ENCODE assay signal across 31 cellular contexts in genomic region chr7:34687529-34687928, GRCh38. TPM values are rescaled to one million over a fixed set of nuclear protein-coding genes. Genes with fewer than 3 reads are reported as not detected.
DNase-seq lines count a peak whose midpoint lies in the region; ATAC-seq, FAIRE-seq and TF ChIP-seq lines count a peak whose summit lies in the region.
"Had no signal": no experiment of that assay in that cellular context is flagged by ENCODE, and none has a peak within 500 bp of the region (broad histone marks: within the 10 kb centered on the region; RNA-seq: fewer than 3 reads in every experiment).

No MANE protein-coding gene starts in this region.

- no peak overlapping the region for H3K4me3 ChIP-seq in A549
- H3K4me3 ChIP-seq in K562, result no peak overlapping the region
- H3K4me3 ChIP-seq: BLaER1 had no signal

- H3K4me2 ChIP-seq in A549, result no peak overlapping the region
- H3K4me2 ChIP-seq in K562 (ENCODE audit: insufficient read depth, low read length), result no peak overlapping the region
- H3K4me2 ChIP-seq: BLaER1 had no signal

- H3K9me3 ChIP-seq in A549, result no peaks in the 10 kb centered on the region
- H3K9me3 ChIP-seq in K562 (replicated peaks; ENCODE audit: control insufficient read depth, insufficient read depth, low read depth, low read length), result no peaks in the 10 kb centered on the region
- H3K9me3 ChIP-seq: BE2C, BLaER1 had no signal

- H3K27me3 ChIP-seq in K562 (ENCODE audit: control insufficient read depth in 2 of 2, insufficient read depth in 2 of 2, low read length in 2 of 2), result no peaks in the 10 kb centered on the region
- H3K27me3 ChIP-seq: BE2C, BLaER1 had no signal

- H3K27ac ChIP-seq in A549 (no peak overlapping the region), K562 (ENCODE audit: extremely low read depth, low read depth, low read length) (no peak overlapping the region)
- H3K27ac ChIP-seq: 22Rv1, BLaER1 had no signal

- H3K9me1 ChIP-seq in K562 (ENCODE audit: control insufficient read depth, insufficient read depth, low read length), result no peaks in the 10 kb centered on the region

- in situ Hi-C loops in K562 (cut with MboI), result no loop called here
- in situ Hi-C loops in G401 (cut with HindIII; ENCODE audit: low sequenced_read_pairs), result no loop called here

- no peaks in the 10 kb centered on the region for H3K4me1 ChIP-seq in A549
- no peaks in the 10 kb centered on the region for H3K4me1 ChIP-seq in K562 (replicated peaks in 1 of 2; ENCODE audit: control insufficient read depth in 2 of 2, insufficient read depth in 2 of 2, low read length in 2 of 2)
- H3K4me1 ChIP-seq: BE2C, BLaER1 had no signal

- no peaks in the 10 kb centered on the region for H3K79me2 ChIP-seq in K562 (ENCODE audit: control insufficient read depth, insufficient read depth, low read length)

- no peaks in the 10 kb centered on the region for H4K20me1 ChIP-seq in K562 (replicated peaks; ENCODE audit: control insufficient read depth, insufficient read depth, low read length)
- H4K20me1 ChIP-seq: BLaER1 had no signal

- ATAC-seq in A549 (no peak), K562 (no peak)

- no peak for TF ChIP-seq RAD21 in A549 (conservative IDR thresholded peaks at IDR 0.05 in 1 of 2, IDR thresholded peaks at IDR 0.05 in 1 of 2)
- no peak for TF ChIP-seq RAD21 in K562 (CRISPR knock-in tag; conservative IDR thresholded peaks at IDR 0.05 in 1 of 2, IDR thresholded peaks at IDR 0.05 in 1 of 2)

- no peaks in the 10 kb centered on the region for H3K36me3 ChIP-seq in K562 (ENCODE audit: control insufficient read depth, insufficient read depth, low read length)
- H3K36me3 ChIP-seq: BE2C, BLaER1 had no signal

- intact Hi-C loops in K562 (cut with micrococcal nuclease), result no loop called here

- 40% methylated on average over 2 of the region's 2 CpGs for WGBS in A549 (ENCODE audit: missing lambda C conversion rate)
- WGBS in K562 (ENCODE audit: insufficient coverage, low coverage, missing lambda C conversion rate), result 0% methylated on average over 2 of the region's 2 CpGs

- no peak overlapping the region for H3K9ac ChIP-seq in K562 (ENCODE audit: insufficient read depth in 1 of 2, low read depth in 2 of 2, low read length in 2 of 2)
- H3K9ac ChIP-seq: BLaER1 had no signal

- TF ChIP-seq CTCF in A549 (IDR thresholded peaks at IDR 0.05) (no peak), K562 (IDR thresholded peaks at IDR 0.05 in 2 of 3, conservative IDR thresholded peaks at IDR 0.05 in 1 of 3; ENCODE audit: insufficient read depth in 2 of 3, low read depth in 1 of 3, low read length in 3 of 3) (no peak)

- H2AFZ ChIP-seq in K562 (ENCODE audit: low read depth, low read length), result no peak overlapping the region

- no TSS peak for BruUV-seq in K562 (replicated peaks; lab: Mats Ljungman, UMichigan)

- TF ChIP-seq EP300 in A549 (IDR thresholded peaks at IDR 0.05), result no peak
- TF ChIP-seq EP300 in K562 (IDR thresholded peaks at IDR 0.05; ENCODE audit: low read length), result no peak

- POLR2A ChIA-PET in A549 (lab: Yijun Ruan, JAX), result no interaction called here
- POLR2A ChIA-PET in K562 (lab: Yijun Ruan, JAX), result no interaction called here

- TF ChIP-seq POLR2A in A549 (IDR thresholded peaks at IDR 0.05; ENCODE audit: low read length) (no peak), K562 (conservative IDR thresholded peaks at IDR 0.05) (no peak)

- CTCF ChIA-PET in A549 (lab: Yijun Ruan, JAX) (no interaction called here), K562 (lab: Yijun Ruan, JAX; ENCODE audit: low intra/inter-chr PET ratio) (no interaction called here)

- no peak for FAIRE-seq in A549 (lab: Jason Lieb, UNC)
- no peak for FAIRE-seq in K562 (lab: Jason Lieb, UNC)
- FAIRE-seq: G401.6, GM12891, GM19239 had no signal

- peak; percentile 24 for DNase-seq in NCI-H82 (lab: John Stamatoyannopoulos, UW)
- no peak for DNase-seq in NCI-H82 treated with DMSO at 0.1 percent for 48 hours (lab: John Stamatoyannopoulos, UW; ENCODE audit: unreplicated experiment)
- no peak for DNase-seq in A549 (ENCODE audit: low read depth in 1 of 2, low spot score in 1 of 2)
- peak; percentile 10 for DNase-seq in NCI-H2171 (lab: John Stamatoyannopoulos, UW)
- no peak for DNase-seq in K562 (ENCODE audit: extremely low read depth in 1 of 4, low spot score in 3 of 4)
- no peak for DNase-seq in epidermal melanocyte (ENCODE audit: insufficient read length, low spot score)
- no peak for DNase-seq in G401 (ENCODE audit: low spot score)
- DNase-seq: ACHN; BE2C; C1 segment of cervical spinal cord; CD4-positive, alpha-beta memory T cell; CD4-positive, CD25-positive, alpha-beta regulatory T cell; CD8-positive, alpha-beta memory T cell; COR-L47; DMS 273 treated with DMSO at 0.1 percent for 48 hours; DMS153; DMS53; DMS79; DND-41; EL; GF-D8 had no signal

TF ChIP-seq in A549, 52 proteins besides CTCF, POLR2A, EP300 and RAD21:
- TF ChIP-seq CBX8 (IDR thresholded peaks at IDR 0.05) (no peak), POLR2AphosphoS2 (conservative IDR thresholded peaks at IDR 0.05; ENCODE audit: low read length) (no peak), ATOH8 (CRISPR knock-in tag; IDR thresholded peaks at IDR 0.05; ENCODE audit: low read depth) (no peak), CEBPB (IDR thresholded peaks at IDR 0.05) (no peak), JUN (IDR thresholded peaks at IDR 0.05) (no peak), ZC3H11A (IDR thresholded peaks at IDR 0.05) (no peak), BHLHE40 (IDR thresholded peaks at IDR 0.05; ENCODE audit: low read depth, low read length) (no peak), MAFK (IDR thresholded peaks at IDR 0.05; ENCODE audit: partially characterized antibody) (peak; percentile 70), NFE2L2 (conservative IDR thresholded peaks at IDR 0.05; ENCODE audit: low read length) (no peak)

TF ChIP-seq in K562, 482 proteins besides CTCF, POLR2A, EP300 and RAD21:
- TF ChIP-seq KAT7 (CRISPR knock-in tag; IDR thresholded peaks at IDR 0.05; ENCODE audit: borderline replicate concordance) (no peak), ZNF274 (IDR thresholded peaks at IDR 0.05; ENCODE audit: borderline replicate concordance, low read depth, low read length) (no peak), MAFK (IDR thresholded peaks at IDR 0.05; ENCODE audit: low read length) (0 out of 2 replicates have a peak, but pooled peaks have one; percentile 11), ZNF449 (CRISPR knock-in tag; IDR thresholded peaks at IDR 0.05) (no peak), EP400 (IDR thresholded peaks at IDR 0.05) (no peak)
- TF ChIP-seq, protein P1, sequence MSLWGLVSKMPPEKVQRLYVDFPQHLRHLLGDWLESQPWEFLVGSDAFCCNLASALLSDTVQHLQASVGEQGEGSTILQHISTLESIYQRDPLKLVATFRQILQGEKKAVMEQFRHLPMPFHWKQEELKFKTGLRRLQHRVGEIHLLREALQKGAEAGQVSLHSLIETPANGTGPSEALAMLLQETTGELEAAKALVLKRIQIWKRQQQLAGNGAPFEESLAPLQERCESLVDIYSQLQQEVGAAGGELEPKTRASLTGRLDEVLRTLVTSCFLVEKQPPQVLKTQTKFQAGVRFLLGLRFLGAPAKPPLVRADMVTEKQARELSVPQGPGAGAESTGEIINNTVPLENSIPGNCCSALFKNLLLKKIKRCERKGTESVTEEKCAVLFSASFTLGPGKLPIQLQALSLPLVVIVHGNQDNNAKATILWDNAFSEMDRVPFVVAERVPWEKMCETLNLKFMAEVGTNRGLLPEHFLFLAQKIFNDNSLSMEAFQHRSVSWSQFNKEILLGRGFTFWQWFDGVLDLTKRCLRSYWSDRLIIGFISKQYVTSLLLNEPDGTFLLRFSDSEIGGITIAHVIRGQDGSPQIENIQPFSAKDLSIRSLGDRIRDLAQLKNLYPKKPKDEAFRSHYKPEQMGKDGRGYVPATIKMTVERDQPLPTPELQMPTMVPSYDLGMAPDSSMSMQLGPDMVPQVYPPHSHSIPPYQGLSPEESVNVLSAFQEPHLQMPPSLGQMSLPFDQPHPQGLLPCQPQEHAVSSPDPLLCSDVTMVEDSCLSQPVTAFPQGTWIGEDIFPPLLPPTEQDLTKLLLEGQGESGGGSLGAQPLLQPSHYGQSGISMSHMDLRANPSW (CRISPR knock-in tag; IDR thresholded peaks at IDR 0.05), result no peak

RNA-seq across cellular contexts. Expression of gene NPSR1, which starts 29.5 kb away (rescaled TPM):
- not detected in 2 replicates for polyA plus RNA-seq in A549 (2011; rRNA removed)
- not detected in 2 replicates for polyA plus RNA-seq in A549 (2012; cell fraction: cytosol; rRNA removed)
- polyA plus RNA-seq in A549 (2012; cell fraction: nucleus; rRNA removed), result not detected in 2 replicates
- not detected in 3 replicates for polyA plus RNA-seq in A549 (2017; fragmentation: RNase III; extraction: RNeasy Plus Mini Kit Qiagen cat#74134 plus additional on column Dnase treatment)
- polyA minus RNA-seq in A549 (2011; rRNA and poly(A)+ RNA removed), result not detected in 2 replicates
- total RNA-seq in K562 (2011; cell fraction: chromatin; rRNA removed; ENCODE audit: low replicate concordance), result not detected in 2 replicates
- total RNA-seq in K562 (2011; cell fraction: nucleolus; rRNA removed), result not detected in 2 replicates
- total RNA-seq in K562 (2011; cell fraction: nucleoplasm; rRNA removed), result not detected in 2 replicates
- total RNA-seq in K562 (2014; rRNA removed), result not detected in 2 replicates
- total RNA-seq in K562 (2014; rRNA removed; fragmentation: Illumina TruSeq; extraction: Trizol), result not detected in 2 replicates
- not detected in 2 replicates for total RNA-seq in K562 (2015; rRNA removed; fragmentation: Illumina TruSeq; extraction: Trizol)
- total RNA-seq in K562 (2021), result not detected in 2 replicates
- polyA plus RNA-seq in K562 (2011; rRNA removed), result not detected in 2 replicates
- polyA plus RNA-seq in K562 (2011; cell fraction: cytosol; rRNA removed), result not detected in 2 replicates
- polyA plus RNA-seq in K562 (2011; cell fraction: nucleus; rRNA removed), result not detected in 2 replicates
- polyA plus RNA-seq in K562 (2012), result not detected in 2 replicates
- not detected in 2 replicates for polyA plus RNA-seq in K562 (2014; fragmentation: Illumina TruSeq; extraction: Trizol)
- not detected for polyA plus RNA-seq in K562 (2014; fragmentation: Nextera tagmentation; extraction: Ambion mirVana)
- polyA plus RNA-seq in K562 (2014; rRNA removed), result not detected in 2 replicates
- polyA minus RNA-seq in K562 (2011; rRNA and poly(A)+ RNA removed), result not detected in 2 replicates
- not detected in 2 replicates for polyA minus RNA-seq in K562 (2011; cell fraction: cytosol; rRNA and poly(A)+ RNA removed)
- not detected in 2 replicates for polyA minus RNA-seq in K562 (2011; cell fraction: nucleus; rRNA and poly(A)+ RNA removed)
- not detected in 2 replicates for total RNA-seq in G401 (2014; rRNA removed; shearing (Covaris generic))
- total RNA-seq: A172; A673; CD4-positive, alpha-beta memory T cell; CD4-positive, CD25-positive, alpha-beta regulatory T cell; CD8-positive, alpha-beta memory T cell; Daoy had no signal
- polyA plus RNA-seq: AG04450; CD14-positive monocyte; CD4-positive, alpha-beta memory T cell; CD4-positive, CD25-positive, alpha-beta regulatory T cell; CD8-positive, alpha-beta memory T cell had no signal

Comparison
In these comparisons a context has a peak if more than half of its experiments do, and no peak if none do; other contexts are left out.
1. DNase-seq: peak in NCI-H82 (single experiment) and NCI-H2171 (single experiment); none in NCI-H82 treated with DMSO at 0.1 percent for 48 hours (single experiment), A549 (0 of 2), K562 (0 of 4), epidermal melanocyte (single experiment) and G401 (single experiment).